Comparison of ENCODE assay signal across 1 cellular context in genomic region chr5:40915341-40915926, GRCh38.
TF ChIP-seq lines count a peak whose summit lies in the region.

No MANE protein-coding gene starts in this region.

TF ChIP-seq in GM23338, 12 proteins besides CTCF, POLR2A, EP300 and RAD21:
- TF ChIP-seq NANOG (IDR thresholded peaks at IDR 0.05; ENCODE audit: borderline replicate concordance) (no peak), POLR2AphosphoS5 (IDR thresholded peaks at IDR 0.05; ENCODE audit: low read depth) (no peak), ZNF114 (CRISPR knock-in tag; IDR thresholded peaks at IDR 0.05) (no peak), EZH2 (IDR thresholded peaks at IDR 0.05; ENCODE audit: low read depth, unreplicated experiment) (no peak), STAT1 (IDR thresholded peaks at IDR 0.05; ENCODE audit: unreplicated experiment) (no peak), CREB1 (CRISPR knock-in tag; IDR thresholded peaks at IDR 0.05; ENCODE audit: low read depth) (no peak), EZH2phosphoT487 (IDR thresholded peaks at IDR 0.05; ENCODE audit: unreplicated experiment) (no peak), JUNB (IDR thresholded peaks at IDR 0.05; ENCODE audit: unreplicated experiment) (no peak), ZNF331 (CRISPR knock-in tag; IDR thresholded peaks at IDR 0.05; ENCODE audit: low read depth) (no peak)
- TF ChIP-seq, protein P1, sequence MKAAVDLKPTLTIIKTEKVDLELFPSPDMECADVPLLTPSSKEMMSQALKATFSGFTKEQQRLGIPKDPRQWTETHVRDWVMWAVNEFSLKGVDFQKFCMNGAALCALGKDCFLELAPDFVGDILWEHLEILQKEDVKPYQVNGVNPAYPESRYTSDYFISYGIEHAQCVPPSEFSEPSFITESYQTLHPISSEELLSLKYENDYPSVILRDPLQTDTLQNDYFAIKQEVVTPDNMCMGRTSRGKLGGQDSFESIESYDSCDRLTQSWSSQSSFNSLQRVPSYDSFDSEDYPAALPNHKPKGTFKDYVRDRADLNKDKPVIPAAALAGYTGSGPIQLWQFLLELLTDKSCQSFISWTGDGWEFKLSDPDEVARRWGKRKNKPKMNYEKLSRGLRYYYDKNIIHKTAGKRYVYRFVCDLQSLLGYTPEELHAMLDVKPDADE (IDR thresholded peaks at IDR 0.05), result no peak
- TF ChIP-seq, protein P2, sequence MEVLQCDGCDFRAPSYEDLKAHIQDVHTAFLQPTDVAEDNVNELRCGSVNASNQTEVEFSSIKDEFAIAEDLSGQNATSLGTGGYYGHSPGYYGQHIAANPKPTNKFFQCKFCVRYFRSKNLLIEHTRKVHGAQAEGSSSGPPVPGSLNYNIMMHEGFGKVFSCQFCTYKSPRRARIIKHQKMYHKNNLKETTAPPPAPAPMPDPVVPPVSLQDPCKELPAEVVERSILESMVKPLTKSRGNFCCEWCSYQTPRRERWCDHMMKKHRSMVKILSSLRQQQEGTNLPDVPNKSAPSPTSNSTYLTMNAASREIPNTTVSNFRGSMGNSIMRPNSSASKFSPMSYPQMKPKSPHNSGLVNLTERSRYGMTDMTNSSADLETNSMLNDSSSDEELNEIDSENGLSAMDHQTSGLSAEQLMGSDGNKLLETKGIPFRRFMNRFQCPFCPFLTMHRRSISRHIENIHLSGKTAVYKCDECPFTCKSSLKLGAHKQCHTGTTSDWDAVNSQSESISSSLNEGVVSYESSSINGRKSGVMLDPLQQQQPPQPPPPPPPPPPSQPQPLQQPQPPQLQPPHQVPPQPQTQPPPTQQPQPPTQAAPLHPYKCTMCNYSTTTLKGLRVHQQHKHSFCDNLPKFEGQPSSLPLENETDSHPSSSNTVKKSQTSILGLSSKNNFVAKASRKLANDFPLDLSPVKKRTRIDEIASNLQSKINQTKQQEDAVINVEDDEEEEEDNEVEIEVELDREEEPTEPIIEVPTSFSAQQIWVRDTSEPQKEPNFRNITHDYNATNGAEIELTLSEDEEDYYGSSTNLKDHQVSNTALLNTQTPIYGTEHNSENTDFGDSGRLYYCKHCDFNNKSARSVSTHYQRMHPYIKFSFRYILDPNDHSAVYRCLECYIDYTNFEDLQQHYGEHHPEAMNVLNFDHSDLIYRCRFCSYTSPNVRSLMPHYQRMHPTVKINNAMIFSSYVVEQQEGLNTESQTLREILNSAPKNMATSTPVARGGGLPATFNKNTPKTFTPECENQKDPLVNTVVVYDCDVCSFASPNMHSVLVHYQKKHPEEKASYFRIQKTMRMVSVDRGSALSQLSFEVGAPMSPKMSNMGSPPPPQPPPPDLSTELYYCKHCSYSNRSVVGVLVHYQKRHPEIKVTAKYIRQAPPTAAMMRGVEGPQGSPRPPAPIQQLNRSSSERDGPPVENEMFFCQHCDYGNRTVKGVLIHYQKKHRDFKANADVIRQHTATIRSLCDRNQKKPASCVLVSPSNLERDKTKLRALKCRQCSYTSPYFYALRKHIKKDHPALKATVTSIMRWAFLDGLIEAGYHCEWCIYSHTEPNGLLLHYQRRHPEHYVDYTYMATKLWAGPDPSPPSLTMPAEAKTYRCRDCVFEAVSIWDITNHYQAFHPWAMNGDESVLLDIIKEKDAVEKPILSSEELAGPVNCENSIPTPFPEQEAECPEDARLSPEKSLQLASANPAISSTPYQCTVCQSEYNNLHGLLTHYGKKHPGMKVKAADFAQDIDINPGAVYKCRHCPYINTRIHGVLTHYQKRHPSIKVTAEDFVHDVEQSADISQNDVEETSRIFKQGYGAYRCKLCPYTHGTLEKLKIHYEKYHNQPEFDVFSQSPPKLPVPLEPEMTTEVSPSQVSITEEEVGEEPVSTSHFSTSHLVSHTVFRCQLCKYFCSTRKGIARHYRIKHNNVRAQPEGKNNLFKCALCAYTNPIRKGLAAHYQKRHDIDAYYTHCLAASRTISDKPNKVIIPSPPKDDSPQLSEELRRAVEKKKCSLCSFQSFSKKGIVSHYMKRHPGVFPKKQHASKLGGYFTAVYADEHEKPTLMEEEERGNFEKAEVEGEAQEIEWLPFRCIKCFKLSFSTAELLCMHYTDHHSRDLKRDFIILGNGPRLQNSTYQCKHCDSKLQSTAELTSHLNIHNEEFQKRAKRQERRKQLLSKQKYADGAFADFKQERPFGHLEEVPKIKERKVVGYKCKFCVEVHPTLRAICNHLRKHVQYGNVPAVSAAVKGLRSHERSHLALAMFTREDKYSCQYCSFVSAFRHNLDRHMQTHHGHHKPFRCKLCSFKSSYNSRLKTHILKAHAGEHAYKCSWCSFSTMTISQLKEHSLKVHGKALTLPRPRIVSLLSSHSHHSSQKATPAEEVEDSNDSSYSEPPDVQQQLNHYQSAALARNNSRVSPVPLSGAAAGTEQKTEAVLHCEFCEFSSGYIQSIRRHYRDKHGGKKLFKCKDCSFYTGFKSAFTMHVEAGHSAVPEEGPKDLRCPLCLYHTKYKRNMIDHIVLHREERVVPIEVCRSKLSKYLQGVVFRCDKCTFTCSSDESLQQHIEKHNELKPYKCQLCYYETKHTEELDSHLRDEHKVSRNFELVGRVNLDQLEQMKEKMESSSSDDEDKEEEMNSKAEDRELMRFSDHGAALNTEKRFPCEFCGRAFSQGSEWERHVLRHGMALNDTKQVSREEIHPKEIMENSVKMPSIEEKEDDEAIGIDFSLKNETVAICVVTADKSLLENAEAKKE (CRISPR knock-in tag; IDR thresholded peaks at IDR 0.05), result no peak
- TF ChIP-seq, protein P3, sequence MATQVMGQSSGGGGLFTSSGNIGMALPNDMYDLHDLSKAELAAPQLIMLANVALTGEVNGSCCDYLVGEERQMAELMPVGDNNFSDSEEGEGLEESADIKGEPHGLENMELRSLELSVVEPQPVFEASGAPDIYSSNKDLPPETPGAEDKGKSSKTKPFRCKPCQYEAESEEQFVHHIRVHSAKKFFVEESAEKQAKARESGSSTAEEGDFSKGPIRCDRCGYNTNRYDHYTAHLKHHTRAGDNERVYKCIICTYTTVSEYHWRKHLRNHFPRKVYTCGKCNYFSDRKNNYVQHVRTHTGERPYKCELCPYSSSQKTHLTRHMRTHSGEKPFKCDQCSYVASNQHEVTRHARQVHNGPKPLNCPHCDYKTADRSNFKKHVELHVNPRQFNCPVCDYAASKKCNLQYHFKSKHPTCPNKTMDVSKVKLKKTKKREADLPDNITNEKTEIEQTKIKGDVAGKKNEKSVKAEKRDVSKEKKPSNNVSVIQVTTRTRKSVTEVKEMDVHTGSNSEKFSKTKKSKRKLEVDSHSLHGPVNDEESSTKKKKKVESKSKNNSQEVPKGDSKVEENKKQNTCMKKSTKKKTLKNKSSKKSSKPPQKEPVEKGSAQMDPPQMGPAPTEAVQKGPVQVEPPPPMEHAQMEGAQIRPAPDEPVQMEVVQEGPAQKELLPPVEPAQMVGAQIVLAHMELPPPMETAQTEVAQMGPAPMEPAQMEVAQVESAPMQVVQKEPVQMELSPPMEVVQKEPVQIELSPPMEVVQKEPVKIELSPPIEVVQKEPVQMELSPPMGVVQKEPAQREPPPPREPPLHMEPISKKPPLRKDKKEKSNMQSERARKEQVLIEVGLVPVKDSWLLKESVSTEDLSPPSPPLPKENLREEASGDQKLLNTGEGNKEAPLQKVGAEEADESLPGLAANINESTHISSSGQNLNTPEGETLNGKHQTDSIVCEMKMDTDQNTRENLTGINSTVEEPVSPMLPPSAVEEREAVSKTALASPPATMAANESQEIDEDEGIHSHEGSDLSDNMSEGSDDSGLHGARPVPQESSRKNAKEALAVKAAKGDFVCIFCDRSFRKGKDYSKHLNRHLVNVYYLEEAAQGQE (IDR thresholded peaks at IDR 0.05; ENCODE audit: unreplicated experiment), result no peak
